Comparison of ENCODE assay signal across 9 cellular contexts in the genomic region with DNA sequence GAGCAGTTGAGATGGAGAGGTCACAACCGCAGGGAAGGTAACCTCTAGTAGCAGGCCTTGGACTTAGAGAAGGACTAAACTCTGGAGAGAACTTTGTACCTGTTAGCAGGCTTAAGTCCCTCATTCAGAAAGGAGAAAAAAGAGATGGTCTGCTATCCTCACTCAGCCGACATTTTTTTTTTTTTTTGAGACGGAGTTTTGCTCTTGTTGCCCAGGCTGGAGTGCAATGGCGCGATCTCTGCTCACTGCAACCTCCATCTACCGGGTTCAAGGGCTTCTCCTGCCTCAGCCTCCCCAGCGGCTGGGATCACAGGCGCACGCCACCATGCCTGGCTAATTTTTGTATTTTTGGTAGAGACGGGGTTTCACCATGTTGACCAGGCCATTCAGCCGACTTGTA. TPM values are rescaled to one million over a fixed set of nuclear protein-coding genes. Genes with fewer than 3 reads are reported as not detected.
A peak's percentile ranks its signal among the peaks of the same experiment; 100 is the strongest.
DNase-seq lines count a peak whose midpoint lies in the region; ATAC-seq and TF ChIP-seq lines count a peak whose summit lies in the region.
"Not testable (repeated sequence)": the region's sequence is repeated elsewhere in the genome, so short reads cannot be mapped to it uniquely, and the experiment has no call there.
"Had no signal": no experiment of that assay in that cellular context is flagged by ENCODE, and none has a peak within 500 bp of the region (broad histone marks: within the 10 kb centered on the region; RNA-seq: fewer than 3 reads in every experiment).

No MANE protein-coding gene starts in this region.

- peaks cover 30% of the 10 kb centered on the region for H3K4me1 Mint-ChIP-seq in GM23338
- H3K4me1 Mint-ChIP-seq in activated CD8-positive, alpha-beta T cell treated with anti-CD3 and anti-CD28 coated beads, Interleukin-2, amount 10 ng/mL, durations not matched to agents 7 days and 5 days (ENCODE audit: low read depth), result peaks cover 58% of the 10 kb centered on the region

- H4K20me1 ChIP-seq in GM23338 (replicated peaks; ENCODE audit: insufficient read depth); OCI-LY1 (ENCODE audit: insufficient read depth, low read length): not testable (repeated sequence)

- H3K36me3 Mint-ChIP-seq in GM23338 (ENCODE audit: low read depth), result peaks cover 14% of the 10 kb centered on the region
- H3K36me3 Mint-ChIP-seq in activated CD8-positive, alpha-beta T cell treated with anti-CD3 and anti-CD28 coated beads, Interleukin-2, amount 10 ng/mL, durations not matched to agents 7 days and 5 days (ENCODE audit: low read depth), result peaks cover 35% of the 10 kb centered on the region

- not testable (repeated sequence) for H3K9me2 ChIP-seq in GM23338 (ENCODE audit: insufficient read depth); OCI-LY1 (ENCODE audit: low read depth, low read length)

- not testable (repeated sequence) for ATAC-seq in GM23338; activated CD8-positive, alpha-beta T cell treated with anti-CD3 and anti-CD28 coated beads, Interleukin-2, amount 10 ng/mL, durations not matched to agents 7 days and 5 days

- H3K79me2 ChIP-seq in GM23338 (replicated peaks; ENCODE audit: insufficient read depth), result peaks cover 87% of the 10 kb centered on the region
- H3K79me2 ChIP-seq in OCI-LY1 (ENCODE audit: insufficient read depth, low read length), result peaks cover 78% of the 10 kb centered on the region

- H3K27me3 ChIP-seq in GM23338 (ENCODE audit: insufficient read depth); OCI-LY1 (ENCODE audit: insufficient read depth, low read length); brain microvascular endothelial cell (replicated peaks); muscle layer of duodenum (ENCODE audit: low read depth, low read length); spleen (replicated peaks in 1 of 7): not testable (repeated sequence)

- POLR2A ChIA-PET in activated CD8-positive, alpha-beta T cell treated with anti-CD3 and anti-CD28 coated beads, Interleukin-2, amount 10 ng/mL, durations not matched to agents 7 days and 5 days (lab: Charles Lee), result not testable (repeated sequence)

- in situ Hi-C loops in brain microvascular endothelial cell (cut with HindIII; ENCODE audit: low pct_ligation_motif_present, low sequenced_read_pairs), result not testable (repeated sequence)

- H3K4me3 ChIP-seq in AG10803 (ENCODE audit: low read length), result peak overlapping the region; percentile 93
- H3K4me3 ChIP-seq in GM23338, result peak overlapping the region; percentile 83; the same call in 1 of the 2 replicates
- peak overlapping the region; percentile 93 for H3K4me3 ChIP-seq in OCI-LY1 (ENCODE audit: low read depth, low read length, poor library complexity, severe bottlenecking)
- peak overlapping the region; percentile 20 for H3K4me3 ChIP-seq in brain microvascular endothelial cell (ENCODE audit: low read depth, low read length)
- peak overlapping the region; percentile 71 for H3K4me3 ChIP-seq in fibroblast of pulmonary artery (replicated peaks; ENCODE audit: low read depth, low read length)
- peak overlapping the region; percentile 86 to 96 for H3K4me3 ChIP-seq in muscle layer of duodenum (ENCODE audit: low read depth in 1 of 2, low read length in 2 of 2)
- peak overlapping the region in 6 of 8 donors; percentile 68 to 84 (median 74) for H3K4me3 ChIP-seq in spleen

- not testable (repeated sequence) for H3K27me3 Mint-ChIP-seq in GM23338 (ENCODE audit: insufficient read depth, low read depth, poor library complexity); activated CD8-positive, alpha-beta T cell treated with anti-CD3 and anti-CD28 coated beads, Interleukin-2, amount 10 ng/mL, durations not matched to agents 7 days and 5 days (ENCODE audit: low read depth)

- not testable (repeated sequence) for DNase-seq in AG10803 (ENCODE audit: low read depth); GM23338 (ENCODE audit: low spot score); activated CD8-positive, alpha-beta T cell treated with anti-CD3 and anti-CD28 coated beads, Interleukin-2, amount 10 ng/mL, durations not matched to agents 7 days and 5 days; brain microvascular endothelial cell; fibroblast of pulmonary artery (ENCODE audit: low read depth); spleen

- TF ChIP-seq POLR2A in spleen (IDR thresholded peaks at IDR 0.05), result not testable (repeated sequence)

- not testable (repeated sequence) for H2AFZ ChIP-seq in GM23338; OCI-LY1 (ENCODE audit: low read length)

- H3K9ac ChIP-seq in OCI-LY1 (ENCODE audit: low read length), result peak overlapping the region; percentile 97

- H3K9me3 ChIP-seq in OCI-LY1 (ENCODE audit: low read length); muscle layer of duodenum (ENCODE audit: control insufficient read depth in 1 of 2, low read length in 2 of 2); spleen: not testable (repeated sequence)

- H3K27ac ChIP-seq in GM23338 (ENCODE audit: low read depth); OCI-LY1 (ENCODE audit: low read depth, low read length, poor library complexity, severe bottlenecking); brain microvascular endothelial cell; muscle layer of duodenum (ENCODE audit: low read length): not testable (repeated sequence)
- peak overlapping the region in 4 of 8 donors; percentile 5 to 99 (median 35) for H3K27ac ChIP-seq in spleen

- CTCF ChIA-PET in activated CD8-positive, alpha-beta T cell treated with anti-CD3 and anti-CD28 coated beads, Interleukin-2, amount 10 ng/mL, durations not matched to agents 7 days and 5 days (lab: Charles Lee), result not testable (repeated sequence)

- not testable (repeated sequence) for H3F3A ChIP-seq in GM23338 (replicated peaks; ENCODE audit: low read depth); OCI-LY1 (ENCODE audit: insufficient read depth, low read length)

- H3K4me1 ChIP-seq in GM23338 (ENCODE audit: insufficient read depth) (peaks cover 19% of the 10 kb centered on the region), OCI-LY1 (ENCODE audit: insufficient read depth, low read length, severe bottlenecking) (peaks cover 51% of the 10 kb centered on the region), muscle layer of duodenum (ENCODE audit: control insufficient read depth in 1 of 2, insufficient read depth in 2 of 2, low read length in 2 of 2) (peaks cover 14 to 32% of the 10 kb centered on the region in 2 donors), spleen (peaks cover 40 to 83% (median 58%) of the 10 kb centered on the region in 6 donors)

- H3K4me3 Mint-ChIP-seq in GM23338, result peak overlapping the region; percentile 97
- peak overlapping the region; percentile 98 for H3K4me3 Mint-ChIP-seq in activated CD8-positive, alpha-beta T cell treated with anti-CD3 and anti-CD28 coated beads, Interleukin-2, amount 10 ng/mL, durations not matched to agents 7 days and 5 days

- not testable (repeated sequence) for H3K27ac Mint-ChIP-seq in GM23338
- peak overlapping the region; percentile 100 for H3K27ac Mint-ChIP-seq in activated CD8-positive, alpha-beta T cell treated with anti-CD3 and anti-CD28 coated beads, Interleukin-2, amount 10 ng/mL, durations not matched to agents 7 days and 5 days

- H3K4me2 ChIP-seq in GM23338, result peak overlapping the region; percentile 91
- H3K4me2 ChIP-seq in OCI-LY1 (ENCODE audit: low read length), result peak overlapping the region; percentile 97

- not testable (repeated sequence) for H3K9me3 Mint-ChIP-seq in GM23338; activated CD8-positive, alpha-beta T cell treated with anti-CD3 and anti-CD28 coated beads, Interleukin-2, amount 10 ng/mL, durations not matched to agents 7 days and 5 days (ENCODE audit: insufficient read depth)

- TF ChIP-seq CTCF in AG10803 (conservative IDR thresholded peaks at IDR 0.05; ENCODE audit: low read length); GM23338 (conservative IDR thresholded peaks at IDR 0.05; ENCODE audit: low read depth in 2 of 2); OCI-LY1 (IDR thresholded peaks at IDR 0.05; ENCODE audit: low read length); brain microvascular endothelial cell (IDR thresholded peaks at IDR 0.05; ENCODE audit: low read depth, low read length, missing control alignments); fibroblast of pulmonary artery (IDR thresholded peaks at IDR 0.05; ENCODE audit: low read length, missing control alignments); spleen (IDR thresholded peaks at IDR 0.05 in 8 of 11, conservative IDR thresholded peaks at IDR 0.05 in 3 of 11): not testable (repeated sequence)

- intact Hi-C loops in spleen (cut with DNase I; ENCODE audit: low total_unique reads), result loop anchor here (5.0 kb wide), 1 partner anchor 73 kb away; no protein-coding TSS in a partner anchor

- H3K36me3 ChIP-seq in GM23338 (ENCODE audit: insufficient read depth) (peaks cover 15% of the 10 kb centered on the region), OCI-LY1 (ENCODE audit: insufficient read depth, low read length) (peaks cover 36% of the 10 kb centered on the region), spleen (peaks cover 0 to 39% (median 21%) of the 10 kb centered on the region in 6 donors)
- not testable (repeated sequence) for H3K36me3 ChIP-seq in brain microvascular endothelial cell (replicated peaks); muscle layer of duodenum (ENCODE audit: control insufficient read depth in 1 of 2, insufficient read depth in 2 of 2, low read length in 2 of 2)

- 86 to 96% (median 93%) methylated on average over 11 of the region's 11 CpGs for WGBS in spleen, 5 donors

RNA-seq across cellular contexts. Expression of a gene that starts 1.5 kb away (rescaled TPM):
- total RNA-seq in GM23338 (2014; rRNA removed; shearing (Covaris generic)), result 31.6 and 43.6 TPM in 2 replicates
- polyA plus RNA-seq in GM23338 (2016; fragmentation: Nextera tagmentation; extraction: Ambion mirVana) (12.0 and 16.5 TPM in 2 replicates), spleen (10 to 100 TPM; 18.1 to 25.1 (median 20.2) TPM)
- total RNA-seq in activated CD8-positive, alpha-beta T cell treated with anti-CD3 and anti-CD28 coated beads, Interleukin-2, amount 10 ng/mL, durations not matched to agents 7 days and 5 days, result 10 to 100 TPM; 47.2 to 47.8 TPM
- total RNA-seq in spleen, result 10 to 100 TPM; 39.6 to 65.4 (median 52.0) TPM

RNA-seq across cellular contexts. Expression of a gene that starts 1.9 kb away (rescaled TPM):
- total RNA-seq in GM23338 (2014; rRNA removed; shearing (Covaris generic)), result 16.2 and 18.6 TPM in 2 replicates
- polyA plus RNA-seq in GM23338 (2016; fragmentation: Nextera tagmentation; extraction: Ambion mirVana) (9.4 and 11.5 TPM in 2 replicates), spleen (10 to 100 TPM; 10.3 to 14.1 (median 11.1) TPM)
- 10 to 100 TPM; 15.8 to 18.0 TPM for total RNA-seq in activated CD8-positive, alpha-beta T cell treated with anti-CD3 and anti-CD28 coated beads, Interleukin-2, amount 10 ng/mL, durations not matched to agents 7 days and 5 days
- 10 to 100 TPM; 25.9 to 35.7 (median 30.0) TPM for total RNA-seq in spleen

RNA-seq across cellular contexts. Expression of a gene that starts 57.8 kb away (rescaled TPM):
- not detected in 2 replicates for total RNA-seq in GM23338 (2014; rRNA removed; shearing (Covaris generic))
- polyA plus RNA-seq in GM23338 (2016; fragmentation: Nextera tagmentation; extraction: Ambion mirVana), result not detected in 2 replicates
- not detected for total RNA-seq in activated CD8-positive, alpha-beta T cell treated with anti-CD3 and anti-CD28 coated beads, Interleukin-2, amount 10 ng/mL, durations not matched to agents 7 days and 5 days
- total RNA-seq in spleen, result 1 to 10 TPM in 5 of 7 donors, not detected in 2; 1.0 to 5.6 (median 2.7) TPM
- polyA plus RNA-seq in spleen, result 10 to 100 TPM in 2 of 3 donors, 1 to 10 TPM in 1; 5.4 to 84.3 (median 69.3) TPM
- total RNA-seq: H7 had no signal

Comparison
In these comparisons a context has a peak if more than half of its experiments do, and no peak if none do; other contexts are left out.
1. H3K4me3 ChIP-seq: peak in every context shown above with its lines; median percentile 93 in AG10803; 93 in OCI-LY1; 91 in muscle layer of duodenum; 83 in GM23338; 74 in spleen; 71 in fibroblast of pulmonary artery; 20 in brain microvascular endothelial cell.